ENCODE assay signal across 17 cellular contexts in genomic region chr14:99171396-99171795, GRCh38.
"Had no signal": no experiment of that assay in that cellular context is flagged by ENCODE, and none has a peak within 500 bp of the region (broad histone marks: within the 10 kb centered on the region; RNA-seq: fewer than 3 reads in every experiment).

No MANE protein-coding gene starts in this region.

- H3K4me3 Mint-ChIP-seq: natural killer cell, neural crest cell had no signal

- H3K4me3 ChIP-seq: dorsolateral prefrontal cortex, right atrium auricular region, suprapubic skin, thyroid gland, upper lobe of left lung, uterus had no signal

- H3K27me3 ChIP-seq: dorsolateral prefrontal cortex, right atrium auricular region, suprapubic skin, thyroid gland, upper lobe of left lung had no signal

- H3K36me3 ChIP-seq: right atrium auricular region, thyroid gland, upper lobe of left lung, uterus had no signal

- H3K4me1 ChIP-seq: right atrium auricular region, suprapubic skin, thyroid gland, upper lobe of left lung, uterus had no signal

- H3K36me3 Mint-ChIP-seq: natural killer cell had no signal

- H3K9me3 ChIP-seq: right atrium auricular region, suprapubic skin, thyroid gland, upper lobe of left lung, uterus had no signal

- H3K27ac ChIP-seq: dorsolateral prefrontal cortex, right atrium auricular region, suprapubic skin, thyroid gland, upper lobe of left lung, uterus had no signal

- DNase-seq: cortex of kidney; dorsolateral prefrontal cortex; effector CD8-positive, alpha-beta T cell; mammary epithelial cell; natural killer cell; posterior cingulate gyrus; small intestine; stimulated activated CD4-positive, alpha-beta T cell treated with anti-CD3 and anti-CD28 coated beads, Interleukin-12 subunit alpha, Interleukin-12 subunit beta, amount 100 ng/mL, for 4 hours; stimulated activated naive CD4-positive, alpha-beta T cell; thyroid gland; upper lobe of left lung; uterus had no signal

- H3K9me3 Mint-ChIP-seq: natural killer cell, neural crest cell had no signal

- ATAC-seq: esophagus mucosa, left lobe of liver, natural killer cell had no signal
